15 cellular contexts compared by ENCODE assay signal in the genomic region with DNA sequence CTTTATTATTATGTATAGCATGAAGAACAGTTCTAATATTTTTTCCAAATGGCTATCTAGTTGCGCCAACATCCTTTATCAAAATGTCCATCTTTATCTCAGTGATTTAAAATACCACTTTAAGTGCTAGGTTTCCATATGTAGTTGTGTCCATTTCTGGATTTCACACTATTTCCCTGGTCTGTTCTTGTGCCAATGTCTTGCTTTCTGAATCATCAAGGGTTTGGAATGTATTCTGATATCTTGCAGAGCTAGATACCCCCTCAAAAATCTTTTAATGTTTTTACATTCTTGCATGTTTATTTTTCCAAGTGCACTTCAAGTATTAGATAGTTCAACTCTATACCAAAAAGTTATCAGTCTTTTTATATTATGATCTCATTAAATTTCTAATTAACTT. TPM values are rescaled to one million over a fixed set of nuclear protein-coding genes. Genes with fewer than 3 reads are reported as not detected.
DNase-seq lines count a peak whose midpoint lies in the region; ATAC-seq and TF ChIP-seq lines count a peak whose summit lies in the region.
"Had no signal": no experiment of that assay in that cellular context is flagged by ENCODE, and none has a peak within 500 bp of the region (broad histone marks: within the 10 kb centered on the region; RNA-seq: fewer than 3 reads in every experiment).

No MANE protein-coding gene starts in this region.

- no peak overlapping the region for H4K91ac ChIP-seq in IMR-90 (ENCODE audit: insufficient read depth, low read depth, low read length)

- no peaks in the 10 kb centered on the region for H3K27me3 Mint-ChIP-seq in Calu3 (ENCODE audit: unreplicated experiment)
- H3K27me3 Mint-ChIP-seq: CD4-positive, CD25-positive, alpha-beta regulatory T cell had no signal

- no peaks in the 10 kb centered on the region for H3K9me1 ChIP-seq in IMR-90 (ENCODE audit: insufficient read depth, low read length)

- H3K23ac ChIP-seq in IMR-90 (ENCODE audit: low read depth, low read length): no peak overlapping the region

- no peaks in the 10 kb centered on the region; the same call in 1 of the 2 replicates for H3K36me3 ChIP-seq in IMR-90 (ENCODE audit: control insufficient read depth, insufficient read depth, low read length)
- H3K36me3 ChIP-seq: HAP-1 had no signal

- no peak overlapping the region for H3K27ac ChIP-seq in IMR-90 (ENCODE audit: insufficient read depth, low read length)
- H3K27ac ChIP-seq: BLaER1 treated with 17β-estradiol and CSF1 and Interleukin-3, amounts not matched to agents 10 nM and 100 nM; HL-60 had no signal

- in situ Hi-C loops in IMR-90 (cut with MboI; ENCODE audit: low sequenced_read_pairs): no loop called here
- in situ Hi-C loops in GM13976 (cut with MboI; ENCODE audit: low sequenced_read_pairs, unreplicated experiment): no loop called here

- H4K5ac ChIP-seq in IMR-90 (ENCODE audit: low read depth, low read length): no peak overlapping the region

- CTCF ChIA-PET in IMR-90 (lab: Yijun Ruan, JAX) (no interaction called here), Calu3 (lab: Charles Lee) (interaction anchor here (0.6 kb wide), 1 partner anchor 10 kb away, joined by 4 read pairs; no protein-coding TSS in a partner anchor)

- H2BK5ac ChIP-seq in IMR-90 (ENCODE audit: low read depth, low read length, poor library complexity, severe bottlenecking): no peak overlapping the region

- no peaks in the 10 kb centered on the region for H3K9me3 ChIP-seq in IMR-90 (ENCODE audit: control insufficient read depth, insufficient read depth, low read length)
- H3K9me3 ChIP-seq: HAP-1 had no signal

- H3K4ac ChIP-seq in IMR-90 (ENCODE audit: low read depth, low read length): no peak overlapping the region

- intact Hi-C loops in IMR-90 (cut with micrococcal nuclease) (no loop called here), Calu3 (cut with micrococcal nuclease; ENCODE audit: unreplicated experiment) (no loop called here)

- no peak overlapping the region for H2AK5ac ChIP-seq in IMR-90 (ENCODE audit: low read depth, low read length)

- H3K4me1 Mint-ChIP-seq in Calu3 (ENCODE audit: low read depth, unreplicated experiment): peaks cover 28% of the 10 kb centered on the region

- H3K27ac Mint-ChIP-seq in Calu3 (ENCODE audit: unreplicated experiment): no peak overlapping the region
- H3K27ac Mint-ChIP-seq: CD4-positive, CD25-positive, alpha-beta regulatory T cell; HFFc6 had no signal

- no peak overlapping the region for H3K4me2 ChIP-seq in IMR-90 (ENCODE audit: low read depth, low read length)
- H3K4me2 ChIP-seq: BLaER1 treated with 17β-estradiol and CSF1 and Interleukin-3, amounts not matched to agents 10 nM and 100 nM had no signal

- BruUV-seq in IMR-90 (replicated peaks; lab: Mats Ljungman, UMichigan): no TSS peak
- BruUV-seq in Calu3 (replicated peaks; lab: Mats Ljungman, UMichigan): no TSS peak

- no peak overlapping the region for H2AFZ ChIP-seq in IMR-90 (replicated peaks; ENCODE audit: low read length, poor library complexity)

- no peak overlapping the region for H3K56ac ChIP-seq in IMR-90 (ENCODE audit: extremely low read depth, insufficient read depth, low read length)

- no peak for TF ChIP-seq CTCF in IMR-90 (conservative IDR thresholded peaks at IDR 0.05; ENCODE audit: low read depth, low read length)
- TF ChIP-seq CTCF in Calu3 (IDR thresholded peaks at IDR 0.05; ENCODE audit: unreplicated experiment): no peak
- TF ChIP-seq CTCF in GM13976 (IDR thresholded peaks at IDR 0.05; ENCODE audit: borderline replicate concordance, control extremely low read depth, extremely low read depth, insufficient read depth, missing control alignments): no peak

- no peaks in the 10 kb centered on the region for H3K4me1 ChIP-seq in IMR-90 (ENCODE audit: control insufficient read depth, insufficient read depth, low read length)
- H3K4me1 ChIP-seq: HAP-1 had no signal

- H4K8ac ChIP-seq in IMR-90 (ENCODE audit: low read depth in 2 of 2, low read length in 2 of 2): no peak overlapping the region

- no peak overlapping the region for H3K4me3 ChIP-seq in IMR-90 (ENCODE audit: insufficient read depth, low read depth, low read length)
- H3K4me3 ChIP-seq: BLaER1 treated with 17β-estradiol and CSF1 and Interleukin-3, amounts not matched to agents 10 nM and 100 nM; HAP-1 had no signal

- no peaks in the 10 kb centered on the region for H3K9me3 Mint-ChIP-seq in Calu3 (ENCODE audit: low read depth, unreplicated experiment)
- H3K9me3 Mint-ChIP-seq: CD4-positive, CD25-positive, alpha-beta regulatory T cell; HFFc6 had no signal

- no peak overlapping the region for H2BK15ac ChIP-seq in IMR-90 (ENCODE audit: low read depth, low read length)

- no peak overlapping the region for H2BK120ac ChIP-seq in IMR-90 (ENCODE audit: low read depth, low read length)

- peak; percentile 81 for ATAC-seq in IMR-90 (ENCODE audit: low read depth)
- no peak for ATAC-seq in HG03520 (IDR thresholded peaks at IDR 0.05; ENCODE audit: unreplicated experiment)

- no CpG with 5 or more reads among the region's 1 CpG for WGBS in IMR-90 (ENCODE audit: extremely low coverage in 2 of 2, insufficient read length in 1 of 2), 2 experiments

- peaks cover 9% of the 10 kb centered on the region for H3K36me3 Mint-ChIP-seq in Calu3 (ENCODE audit: insufficient read depth, unreplicated experiment)

- H3K18ac ChIP-seq in IMR-90 (ENCODE audit: low read depth, low read length): no peak overlapping the region

- peaks cover 2% of the 10 kb centered on the region; the same call in 1 of the 2 replicates for H4K20me1 ChIP-seq in IMR-90 (ENCODE audit: insufficient read depth, low read length)

- no peak for TF ChIP-seq POLR2A in IMR-90 (IDR thresholded peaks at IDR 0.05; ENCODE audit: low read depth, low read length)

- DNase-seq in EH (ENCODE audit: low read depth) (peak; percentile 67), IMR-90 (peak; percentile 44), astrocyte of the hippocampus (ENCODE audit: low read depth, low spot score) (peak; percentile 20), iris pigment epithelial cell (ENCODE audit: low read depth) (peak; percentile 29), Calu3 (no peak), GM13976 (ENCODE audit: low spot score) (no peak)
- DNase-seq: ACHN; CD4-positive, CD25-positive, alpha-beta regulatory T cell; DMS 273 treated with DMSO at 0.1 percent for 48 hours; GDM1; HFFc6 had no signal

- POLR2A ChIA-PET in IMR-90 (lab: Charles Lee; ENCODE audit: unreplicated experiment): no interaction called here

- no peak overlapping the region for H2AK9ac ChIP-seq in IMR-90 (replicated peaks; ENCODE audit: low read depth, low read length, poor library complexity)

- H3K27me3 ChIP-seq in IMR-90 (ENCODE audit: control insufficient read depth, insufficient read depth, low read length): no peaks in the 10 kb centered on the region
- H3K27me3 ChIP-seq: BLaER1 treated with 17β-estradiol and CSF1 and Interleukin-3, amounts not matched to agents 10 nM and 100 nM had no signal

- no peak overlapping the region for H2BK20ac ChIP-seq in IMR-90 (ENCODE audit: low read depth, low read length)

- TF ChIP-seq RAD21 in IMR-90 (IDR thresholded peaks at IDR 0.05; ENCODE audit: low read length): no peak

- no peak overlapping the region for H3K9ac ChIP-seq in IMR-90 (ENCODE audit: low read depth, low read length)
- H3K9ac ChIP-seq: BLaER1 treated with 17β-estradiol and CSF1 and Interleukin-3, amounts not matched to agents 10 nM and 100 nM had no signal

- no peak overlapping the region for H3K14ac ChIP-seq in IMR-90 (replicated peaks; ENCODE audit: low read depth, low read length)

- no peak overlapping the region for H3K4me3 Mint-ChIP-seq in Calu3 (ENCODE audit: low read depth, unreplicated experiment)
- H3K4me3 Mint-ChIP-seq: CD4-positive, CD25-positive, alpha-beta regulatory T cell; HFFc6 had no signal

- dilution Hi-C loops in IMR-90 (cut with HindIII; ENCODE audit: low sequenced_read_pairs, unreplicated experiment): no loop called here

- peaks cover 10 to 29% of the 10 kb centered on the region in 2 experiments for H3K79me1 ChIP-seq in IMR-90 (ENCODE audit: low read depth in 1 of 2, low read length in 2 of 2)

TF ChIP-seq in IMR-90, 13 proteins besides CTCF, POLR2A, EP300 and RAD21:
- no peak for TF ChIP-seq CHD1 (IDR thresholded peaks at IDR 0.05; ENCODE audit: low read depth, low read length)
- TF ChIP-seq FOS (IDR thresholded peaks at IDR 0.05; ENCODE audit: low read depth, low read length): no peak
- TF ChIP-seq MXI1 (IDR thresholded peaks at IDR 0.05; ENCODE audit: borderline replicate concordance, low read depth, low read length): no peak
- no peak for TF ChIP-seq BHLHE40 (IDR thresholded peaks at IDR 0.05; ENCODE audit: low read depth, low read length)
- no peak for TF ChIP-seq RFX5 (IDR thresholded peaks at IDR 0.05; ENCODE audit: low read depth, low read length)
- no peak for TF ChIP-seq SMC3 (IDR thresholded peaks at IDR 0.05; ENCODE audit: low read depth, low read length)
- no peak for TF ChIP-seq MAZ (IDR thresholded peaks at IDR 0.05; ENCODE audit: borderline replicate concordance, low read depth, low read length)

RNA-seq across cellular contexts. Expression of a gene that starts 14.3 kb away (rescaled TPM):
- 5.6 and 6.9 TPM in 2 replicates for total RNA-seq in IMR-90 (2012; rRNA removed)
- polyA plus RNA-seq in IMR-90 (2012; rRNA removed): 2.5 and 3.2 TPM in 2 replicates
- 0.37 and 0.71 TPM in 2 replicates for polyA plus RNA-seq in IMR-90 (2012; cell fraction: cytosol; rRNA removed)
- polyA plus RNA-seq in IMR-90 (2012; cell fraction: nucleus; rRNA removed; ENCODE audit: low replicate concordance): 1.1 and 13.9 TPM in 2 replicates
- 35.6 and 38.4 TPM in 2 replicates for total RNA-seq in Calu3 (2022)

RNA-seq across cellular contexts. Expression of a gene that starts 14.8 kb away (rescaled TPM):
- total RNA-seq in IMR-90 (2012; rRNA removed) (22.4 and 43.9 TPM in 2 replicates), Calu3 (2022) (66.7 and 68.5 TPM in 2 replicates)
- polyA plus RNA-seq in IMR-90 (2012; rRNA removed): 15.5 and 17.7 TPM in 2 replicates
- 5.7 and 9.0 TPM in 2 replicates for polyA plus RNA-seq in IMR-90 (2012; cell fraction: cytosol; rRNA removed)
- polyA plus RNA-seq in IMR-90 (2012; cell fraction: nucleus; rRNA removed; ENCODE audit: low replicate concordance): 4.3 and 9.1 TPM in 2 replicates

Comparison
In these comparisons a context has a peak if more than half of its experiments do, and no peak if none do; other contexts are left out.
1. DNase-seq: peak in EH (single experiment), IMR-90 (single experiment), astrocyte of the hippocampus (single experiment) and iris pigment epithelial cell (single experiment); none in Calu3 (single experiment) and GM13976 (single experiment).